ENCODE assay signal across 13 cellular contexts in the genomic region with DNA sequence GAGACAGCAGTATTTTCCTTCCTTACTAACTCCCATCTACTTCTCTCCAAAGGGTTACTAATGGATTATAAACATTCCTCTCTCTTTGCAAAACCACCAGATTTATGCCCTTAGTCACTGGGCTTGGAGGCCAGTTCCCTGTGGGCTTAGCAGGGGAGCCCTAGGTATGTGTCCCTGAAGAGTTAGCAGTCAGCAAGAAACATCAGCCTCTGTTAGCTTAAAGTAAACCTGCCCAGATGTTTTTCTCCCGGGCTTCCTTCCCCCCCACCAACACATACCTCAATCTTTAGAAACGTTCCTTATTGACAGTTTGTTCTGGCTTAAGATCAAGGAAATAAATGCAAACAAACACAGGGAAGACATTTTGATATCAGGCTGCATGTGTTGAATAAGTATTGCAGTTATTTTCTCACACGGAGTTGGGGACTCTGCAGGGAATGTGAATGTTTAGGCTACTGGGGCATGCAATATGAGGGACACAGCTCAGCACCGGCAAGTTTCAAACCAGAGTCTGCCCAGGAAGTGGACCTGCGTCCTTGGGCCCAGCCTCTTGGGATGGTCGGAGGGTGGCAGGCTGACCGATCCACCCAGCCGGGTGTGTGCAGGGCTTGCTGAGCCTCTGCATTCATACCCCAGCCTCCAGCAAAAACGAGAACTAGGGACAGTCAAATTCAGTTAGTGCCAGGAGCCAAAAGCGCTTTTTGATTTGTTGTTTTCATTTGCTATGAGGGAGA.
DNase-seq lines count a peak whose midpoint lies in the region; ATAC-seq, FAIRE-seq and TF ChIP-seq lines count a peak whose summit lies in the region.
"Had no signal": no experiment of that assay in that cellular context is flagged by ENCODE, and none has a peak within 500 bp of the region (broad histone marks: within the 10 kb centered on the region; RNA-seq: fewer than 3 reads in every experiment).

No MANE protein-coding gene starts in this region.

- H3K4ac ChIP-seq in mesendoderm (ENCODE audit: low read depth, low read length): no peak overlapping the region

- peaks cover 18% of the 10 kb centered on the region for H3K4me1 ChIP-seq in A549
- no peaks in the 10 kb centered on the region for H3K4me1 ChIP-seq in mesendoderm (ENCODE audit: control insufficient read depth, low read depth, low read length)
- H3K4me1 ChIP-seq: vagina had no signal

- TF ChIP-seq RAD21 in A549 (conservative IDR thresholded peaks at IDR 0.05 in 1 of 2, IDR thresholded peaks at IDR 0.05 in 1 of 2): no peak

- no peak overlapping the region for H3K4me3 Mint-ChIP-seq in stimulated activated naive B cell treated with anti-CD40 and anti-IgM and Interleukin-4, amounts not matched to agents 10 μg/mL and 1 μg/mL and 100 μg/mL, for 72 hours
- H3K4me3 Mint-ChIP-seq: activated naive CD8-positive, alpha-beta T cell treated with anti-CD3 and anti-CD28 coated beads, Interleukin-2, amount 10 ng/mL, durations not matched to agents 7 days and 5 days had no signal

- TF ChIP-seq POLR2A in A549 (IDR thresholded peaks at IDR 0.05; ENCODE audit: low read length): no peak

- H3K4me2 ChIP-seq in A549 (peak overlapping the region; percentile 40), mesendoderm (ENCODE audit: low read length) (no peak overlapping the region)
- H3K4me2 ChIP-seq: BLaER1 treated with 17β-estradiol and CSF1 and Interleukin-3, amounts not matched to agents 10 nM and 100 nM had no signal

- 36% methylated on average over 10 of the region's 10 CpGs for WGBS in A549 (ENCODE audit: missing lambda C conversion rate)
- no CpG with 5 or more reads among the region's 10 CpGs for WGBS in mesendoderm (ENCODE audit: extremely low coverage, insufficient coverage, low lambda C conversion rate)

- DNase-seq in A549 (ENCODE audit: low read depth in 1 of 2, low spot score in 1 of 2) (peak in 1 of 2 experiments; percentile 27), HT1080 (ENCODE audit: low read depth) (peak; percentile 19), caudate nucleus (lab: John Stamatoyannopoulos, UW) (no peak), mesendoderm (peak; percentile 37), NCI-H1694 treated with DMSO at 0.1 percent for 48 hours (lab: John Stamatoyannopoulos, UW) (no peak)
- no peak for DNase-seq in stimulated activated naive B cell treated with anti-CD40 and anti-IgM and Interleukin-4, amounts not matched to agents 10 μg/mL and 1 μg/mL and 100 μg/mL, for 72 hours
- DNase-seq: activated CD4-positive, alpha-beta T cell treated with anti-CD3 and anti-CD28 coated beads, Interleukin-2, amount 50 U/mL, for 1 hour; activated naive CD8-positive, alpha-beta T cell treated with anti-CD3 and anti-CD28 coated beads, Interleukin-2, amount 10 ng/mL, durations not matched to agents 7 days and 5 days; stimulated activated CD4-positive, alpha-beta T cell treated with anti-CD3 and anti-CD28 coated beads, Interleukin-1b, Interleukin-23, amount 100 ng/mL, for 48 hours had no signal

- H3K23ac ChIP-seq in mesendoderm (ENCODE audit: low read length): no peak overlapping the region

- no peak for TF ChIP-seq EP300 in A549 (IDR thresholded peaks at IDR 0.05)

- POLR2A ChIA-PET in A549 (lab: Yijun Ruan, JAX): no interaction called here

- no peak overlapping the region for H2BK120ac ChIP-seq in mesendoderm (ENCODE audit: low read depth, low read length)

- no peak overlapping the region for H4K5ac ChIP-seq in mesendoderm (ENCODE audit: low read length)

- no peak overlapping the region for H3K18ac ChIP-seq in mesendoderm (ENCODE audit: low read length)

- H4K8ac ChIP-seq in mesendoderm (ENCODE audit: low read depth, low read length): no peak overlapping the region

- H3K9me3 Mint-ChIP-seq in stimulated activated naive B cell treated with anti-CD40 and anti-IgM and Interleukin-4, amounts not matched to agents 10 μg/mL and 1 μg/mL and 100 μg/mL, for 72 hours: no peaks in the 10 kb centered on the region
- H3K9me3 Mint-ChIP-seq: activated naive CD8-positive, alpha-beta T cell treated with anti-CD3 and anti-CD28 coated beads, Interleukin-2, amount 10 ng/mL, durations not matched to agents 7 days and 5 days had no signal

- H2BK5ac ChIP-seq in mesendoderm (ENCODE audit: low read length): no peak overlapping the region

- H3K56ac ChIP-seq in mesendoderm (ENCODE audit: low read length): peak overlapping the region; percentile 1

- H3K27me3 ChIP-seq in mesendoderm (ENCODE audit: insufficient read depth, low read length, poor library complexity): no peaks in the 10 kb centered on the region
- H3K27me3 ChIP-seq: BLaER1 treated with 17β-estradiol and CSF1 and Interleukin-3, amounts not matched to agents 10 nM and 100 nM; vagina had no signal

- no peak overlapping the region for H2AK5ac ChIP-seq in mesendoderm (ENCODE audit: low read length)

- CTCF ChIA-PET in A549 (lab: Yijun Ruan, JAX): interaction anchor here (0.9 kb wide), 1 partner anchor 148 kb away, joined by 3 read pairs; no protein-coding TSS in a partner anchor

- no peaks in the 10 kb centered on the region for H3K9me3 ChIP-seq in A549
- H3K9me3 ChIP-seq: BLaER1 treated with 17β-estradiol and CSF1 and Interleukin-3, amounts not matched to agents 10 nM and 100 nM; vagina had no signal

- no peak for FAIRE-seq in A549 (lab: Jason Lieb, UNC)

- H3K4me1 Mint-ChIP-seq in stimulated activated naive B cell treated with anti-CD40 and anti-IgM and Interleukin-4, amounts not matched to agents 10 μg/mL and 1 μg/mL and 100 μg/mL, for 72 hours: no peaks in the 10 kb centered on the region
- H3K4me1 Mint-ChIP-seq: activated naive CD8-positive, alpha-beta T cell treated with anti-CD3 and anti-CD28 coated beads, Interleukin-2, amount 10 ng/mL, durations not matched to agents 7 days and 5 days had no signal

- no peak overlapping the region for H3K27ac Mint-ChIP-seq in stimulated activated naive B cell treated with anti-CD40 and anti-IgM and Interleukin-4, amounts not matched to agents 10 μg/mL and 1 μg/mL and 100 μg/mL, for 72 hours
- H3K27ac Mint-ChIP-seq: activated naive CD8-positive, alpha-beta T cell treated with anti-CD3 and anti-CD28 coated beads, Interleukin-2, amount 10 ng/mL, durations not matched to agents 7 days and 5 days had no signal

- no peaks in the 10 kb centered on the region for H3K36me3 Mint-ChIP-seq in stimulated activated naive B cell treated with anti-CD40 and anti-IgM and Interleukin-4, amounts not matched to agents 10 μg/mL and 1 μg/mL and 100 μg/mL, for 72 hours
- H3K36me3 Mint-ChIP-seq: activated naive CD8-positive, alpha-beta T cell treated with anti-CD3 and anti-CD28 coated beads, Interleukin-2, amount 10 ng/mL, durations not matched to agents 7 days and 5 days had no signal

- TF ChIP-seq CTCF in A549 (IDR thresholded peaks at IDR 0.05): no peak

- H3K79me2 ChIP-seq in mesendoderm (ENCODE audit: control insufficient read depth, insufficient read depth, low read length): no peaks in the 10 kb centered on the region

- H3K4me3 ChIP-seq in A549 (no peak overlapping the region), mesendoderm (ENCODE audit: low read length) (no peak overlapping the region)
- H3K4me3 ChIP-seq: BLaER1 treated with 17β-estradiol and CSF1 and Interleukin-3, amounts not matched to agents 10 nM and 100 nM; vagina had no signal

- H3K9ac ChIP-seq in mesendoderm (ENCODE audit: low read length): no peak overlapping the region
- H3K9ac ChIP-seq: BLaER1 treated with 17β-estradiol and CSF1 and Interleukin-3, amounts not matched to agents 10 nM and 100 nM had no signal

- H3K27me3 Mint-ChIP-seq in stimulated activated naive B cell treated with anti-CD40 and anti-IgM and Interleukin-4, amounts not matched to agents 10 μg/mL and 1 μg/mL and 100 μg/mL, for 72 hours: no peaks in the 10 kb centered on the region

- ATAC-seq in A549 (peak; percentile 76 to 83), GM21737 (IDR thresholded peaks at IDR 0.05; ENCODE audit: unreplicated experiment) (no peak), GM21576 (IDR thresholded peaks at IDR 0.05; ENCODE audit: unreplicated experiment) (no peak)
- no peak for ATAC-seq in stimulated activated naive B cell treated with anti-CD40 and anti-IgM and Interleukin-4, amounts not matched to agents 10 μg/mL and 1 μg/mL and 100 μg/mL, for 72 hours (replicated peaks)

- no peak overlapping the region for H2BK15ac ChIP-seq in mesendoderm (replicated peaks; ENCODE audit: low read depth)

- H3K79me1 ChIP-seq in mesendoderm (ENCODE audit: low read length): no peaks in the 10 kb centered on the region

- peak overlapping the region; percentile 16 to 52; a peak in 3 of 6 replicates for H3K27ac ChIP-seq in A549
- peak overlapping the region; percentile 46 for H3K27ac ChIP-seq in caudate nucleus (ENCODE audit: low read depth, low read length)
- no peak overlapping the region for H3K27ac ChIP-seq in mesendoderm (ENCODE audit: low read depth, low read length)
- H3K27ac ChIP-seq: BLaER1 treated with 17β-estradiol and CSF1 and Interleukin-3, amounts not matched to agents 10 nM and 100 nM; vagina had no signal

- H3K36me3 ChIP-seq in mesendoderm (ENCODE audit: control insufficient read depth, insufficient read depth, low read length): no peaks in the 10 kb centered on the region
- H3K36me3 ChIP-seq: BLaER1 treated with 17β-estradiol and CSF1 and Interleukin-3, amounts not matched to agents 10 nM and 100 nM; vagina had no signal

TF ChIP-seq in A549, 52 proteins besides CTCF, POLR2A, EP300 and RAD21 (continues in another document):
- TF ChIP-seq EHF (CRISPR knock-in tag; IDR thresholded peaks at IDR 0.05) (no peak), BHLHE40 (IDR thresholded peaks at IDR 0.05; ENCODE audit: low read depth, low read length) (no peak), FOSB (CRISPR knock-in tag; IDR thresholded peaks at IDR 0.05) (no peak), MAZ (IDR thresholded peaks at IDR 0.05; ENCODE audit: borderline replicate concordance, low read depth, low read length) (no peak), RFX5 (IDR thresholded peaks at IDR 0.05) (no peak), HOXB13 (CRISPR knock-in tag; IDR thresholded peaks at IDR 0.05; ENCODE audit: low read depth) (no peak)
- TF ChIP-seq, protein P1, sequence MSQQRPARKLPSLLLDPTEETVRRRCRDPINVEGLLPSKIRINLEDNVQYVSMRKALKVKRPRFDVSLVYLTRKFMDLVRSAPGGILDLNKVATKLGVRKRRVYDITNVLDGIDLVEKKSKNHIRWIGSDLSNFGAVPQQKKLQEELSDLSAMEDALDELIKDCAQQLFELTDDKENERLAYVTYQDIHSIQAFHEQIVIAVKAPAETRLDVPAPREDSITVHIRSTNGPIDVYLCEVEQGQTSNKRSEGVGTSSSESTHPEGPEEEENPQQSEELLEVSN (IDR thresholded peaks at IDR 0.05; ENCODE audit: borderline replicate concordance, low read depth): no peak
- TF ChIP-seq, protein P2, sequence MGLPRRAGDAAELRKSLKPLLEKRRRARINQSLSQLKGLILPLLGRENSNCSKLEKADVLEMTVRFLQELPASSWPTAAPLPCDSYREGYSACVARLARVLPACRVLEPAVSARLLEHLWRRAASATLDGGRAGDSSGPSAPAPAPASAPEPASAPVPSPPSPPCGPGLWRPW (IDR thresholded peaks at IDR 0.05): no peak

Comparison
In these comparisons a context has a peak if more than half of its experiments do, and no peak if none do; other contexts are left out.
1. ATAC-seq: peak in A549 (2 of 2); none in GM21737 (single experiment), stimulated activated naive B cell treated with anti-CD40 and anti-IgM and Interleukin-4, amounts not matched to agents 10 μg/mL and 1 μg/mL and 100 μg/mL, for 72 hours (0 of 2) and GM21576 (single experiment).
2. DNase-seq: peak in HT1080 (single experiment) and mesendoderm (single experiment); none in caudate nucleus (0 of 61), stimulated activated naive B cell treated with anti-CD40 and anti-IgM and Interleukin-4, amounts not matched to agents 10 μg/mL and 1 μg/mL and 100 μg/mL, for 72 hours (single experiment) and NCI-H1694 treated with DMSO at 0.1 percent for 48 hours (single experiment).